16 cellular contexts compared by ENCODE assay signal in genomic region chr3:52259035-52259434, GRCh38. TPM values are rescaled to one million over a fixed set of nuclear protein-coding genes. Genes with fewer than 3 reads are reported as not detected.
A peak's percentile ranks its signal among the peaks of the same experiment; 100 is the strongest.
DNase-seq lines count a peak whose midpoint lies in the region.
"Had no signal": no experiment of that assay in that cellular context is flagged by ENCODE, and none has a peak within 500 bp of the region (broad histone marks: within the 10 kb centered on the region; RNA-seq: fewer than 3 reads in every experiment).

No MANE protein-coding gene starts in this region.

- H3K79me2 ChIP-seq in ACC112 (ENCODE audit: control insufficient read depth, insufficient read depth, low read length, unreplicated experiment) (peaks cover 34% of the 10 kb centered on the region), GM23248 (ENCODE audit: insufficient read depth) (peaks cover 98% of the 10 kb centered on the region)

- peak overlapping the region; percentile 26; the same call in 1 of the 2 replicates for H3K9ac ChIP-seq in GM23248

- no peaks in the 10 kb centered on the region; the same call in 1 of the 2 replicates for H4K20me1 ChIP-seq in GM23248 (ENCODE audit: insufficient read depth)

- no peaks in the 10 kb centered on the region for H3K27me3 Mint-ChIP-seq in activated naive CD8-positive, alpha-beta T cell treated with anti-CD3 and anti-CD28 coated beads for 36 hours

- H3K9me3 Mint-ChIP-seq in activated naive CD8-positive, alpha-beta T cell treated with anti-CD3 and anti-CD28 coated beads for 36 hours: no peaks in the 10 kb centered on the region

- H2AFZ ChIP-seq in ACC112 (ENCODE audit: low read length, unreplicated experiment) (no peak overlapping the region), GM23248 (no peak overlapping the region)

- no peaks in the 10 kb centered on the region for H3K9me2 ChIP-seq in GM23248 (ENCODE audit: insufficient read depth)

- H3K4me3 ChIP-seq in ACC112 (ENCODE audit: low read depth, low read length) (no peak overlapping the region), GM23248 (no peak overlapping the region)

- 48 to 58% methylated on average over 1 of the region's 1 CpG for WGBS in GM23248 (ENCODE audit: low coverage in 1 of 2, low lambda C conversion rate in 2 of 2, missing lambda C conversion rate in 2 of 2), 2 experiments

- H3K36me3 Mint-ChIP-seq in activated naive CD8-positive, alpha-beta T cell treated with anti-CD3 and anti-CD28 coated beads for 36 hours: peaks cover 83% of the 10 kb centered on the region

- peaks cover 65% of the 10 kb centered on the region for H3F3A ChIP-seq in GM23248 (ENCODE audit: insufficient read depth)

- H3K4me1 ChIP-seq in ACC112 (ENCODE audit: control insufficient read depth, insufficient read depth, low read length, unreplicated experiment) (peaks cover 10% of the 10 kb centered on the region), GM23248 (ENCODE audit: insufficient read depth) (peaks cover 10% of the 10 kb centered on the region)

- H3K4me2 ChIP-seq in GM23248 (ENCODE audit: unreplicated experiment): no peak overlapping the region

- H3K27ac ChIP-seq in ACC112 (ENCODE audit: low read depth, low read length): peak overlapping the region; percentile 15
- peak overlapping the region; percentile 57 for H3K27ac ChIP-seq in GM23248

- H3K36me3 ChIP-seq in ACC112 (ENCODE audit: insufficient read depth, low read length) (peaks cover 52% of the 10 kb centered on the region), GM23248 (ENCODE audit: low read depth) (peaks cover 86% of the 10 kb centered on the region)

- no peaks in the 10 kb centered on the region for H3K9me3 ChIP-seq in GM23248 (ENCODE audit: low read depth)

- peaks cover 84% of the 10 kb centered on the region for H3K4me1 Mint-ChIP-seq in activated naive CD8-positive, alpha-beta T cell treated with anti-CD3 and anti-CD28 coated beads for 36 hours

- in situ Hi-C loops in GM23248 (cut with MboI): no loop called here

- DNase-seq in GM23248 (peak; percentile 62), foreskin melanocyte (peak; percentile 85), DMS79 treated with DMSO at 0.1 percent for 48 hours (lab: John Stamatoyannopoulos, UW) (no peak), DMS114 treated with DMSO at 0.1 percent for 48 hours (lab: John Stamatoyannopoulos, UW; ENCODE audit: unreplicated experiment) (no peak), HCEC 1CT (no peak), islet precursor cell (no peak)
- no peak for DNase-seq in activated naive CD8-positive, alpha-beta T cell treated with anti-CD3 and anti-CD28 coated beads for 36 hours
- DNase-seq: amygdala; glutamatergic neuron; mesendoderm; NCI-H146; NCI-H226; stimulated activated CD4-positive, alpha-beta T cell treated with anti-CD3 and anti-CD28 coated beads, Interleukin-2, amount 100 ng/mL, for 24 hours had no signal

- H3K4me3 Mint-ChIP-seq in activated naive CD8-positive, alpha-beta T cell treated with anti-CD3 and anti-CD28 coated beads for 36 hours: no peak overlapping the region

- no peaks in the 10 kb centered on the region for H3K27me3 ChIP-seq in ACC112 (ENCODE audit: insufficient read depth, low read length)
- no peaks in the 10 kb centered on the region for H3K27me3 ChIP-seq in GM23248 (replicated peaks; ENCODE audit: insufficient read depth)

- peak overlapping the region; percentile 79 for H3K27ac Mint-ChIP-seq in activated naive CD8-positive, alpha-beta T cell treated with anti-CD3 and anti-CD28 coated beads for 36 hours

RNA-seq across cellular contexts. Expression of gene PPM1M, which starts 13.5 kb away (rescaled TPM):
- 26.7 and 35.7 TPM in 2 replicates for total RNA-seq in GM23248 (2014; rRNA removed; shearing (Covaris generic))
- 19.3 and 21.6 TPM in 2 replicates for polyA plus RNA-seq in GM23248 (2016; fragmentation: Nextera tagmentation; extraction: Ambion mirVana)
- 10 to 100 TPM; 69.7 to 74.9 TPM for total RNA-seq in activated naive CD8-positive, alpha-beta T cell treated with anti-CD3 and anti-CD28 coated beads for 36 hours

RNA-seq across cellular contexts. Expression of gene WDR82, which starts 19.4 kb away (rescaled TPM):
- 45.3 and 56.1 TPM in 2 replicates for total RNA-seq in GM23248 (2014; rRNA removed; shearing (Covaris generic))
- polyA plus RNA-seq in GM23248 (2016; fragmentation: Nextera tagmentation; extraction: Ambion mirVana): 16.1 and 18.7 TPM in 2 replicates
- 100 to 1,000 TPM; 121 to 123 TPM for total RNA-seq in activated naive CD8-positive, alpha-beta T cell treated with anti-CD3 and anti-CD28 coated beads for 36 hours

RNA-seq across cellular contexts. Expression of gene TWF2, which starts 20.1 kb away (rescaled TPM):
- total RNA-seq in GM23248 (2014; rRNA removed; shearing (Covaris generic)): 124 and 137 TPM in 2 replicates
- polyA plus RNA-seq in GM23248 (2016; fragmentation: Nextera tagmentation; extraction: Ambion mirVana): 95.1 and 105 TPM in 2 replicates
- 100 to 1,000 TPM; 127 to 134 TPM for total RNA-seq in activated naive CD8-positive, alpha-beta T cell treated with anti-CD3 and anti-CD28 coated beads for 36 hours

RNA-seq across cellular contexts. Expression of gene GLYCTK, which starts 28.6 kb away (rescaled TPM):
- total RNA-seq in GM23248 (2014; rRNA removed; shearing (Covaris generic)): 4.9 and 10.0 TPM in 2 replicates
- polyA plus RNA-seq in GM23248 (2016; fragmentation: Nextera tagmentation; extraction: Ambion mirVana): 2.5 and 2.7 TPM in 2 replicates
- total RNA-seq in activated naive CD8-positive, alpha-beta T cell treated with anti-CD3 and anti-CD28 coated beads for 36 hours: 10 to 100 TPM; 16.1 to 17.2 TPM

RNA-seq across cellular contexts. Expression of gene TLR9, which starts 33.6 kb away (rescaled TPM):
- total RNA-seq in GM23248 (2014; rRNA removed; shearing (Covaris generic)): not detected in 2 replicates
- 0.11 TPM in 1 of 2 replicates, not detected in the other for polyA plus RNA-seq in GM23248 (2016; fragmentation: Nextera tagmentation; extraction: Ambion mirVana)
- 1 to 10 TPM in 1 of 2 experiments, under 1 TPM in 1; 0.85 to 1.4 TPM for total RNA-seq in activated naive CD8-positive, alpha-beta T cell treated with anti-CD3 and anti-CD28 coated beads for 36 hours
- total RNA-seq: H1, temporal lobe had no signal

Comparison
In these comparisons a context has a peak if more than half of its experiments do, and no peak if none do; other contexts are left out.
1. DNase-seq: peak in GM23248 (single experiment) and foreskin melanocyte (single experiment); none in activated naive CD8-positive, alpha-beta T cell treated with anti-CD3 and anti-CD28 coated beads for 36 hours (single experiment), DMS79 treated with DMSO at 0.1 percent for 48 hours (single experiment), DMS114 treated with DMSO at 0.1 percent for 48 hours (single experiment), HCEC 1CT (single experiment) and islet precursor cell (single experiment).